8 cellular contexts compared by ENCODE assay signal in the genomic region with DNA sequence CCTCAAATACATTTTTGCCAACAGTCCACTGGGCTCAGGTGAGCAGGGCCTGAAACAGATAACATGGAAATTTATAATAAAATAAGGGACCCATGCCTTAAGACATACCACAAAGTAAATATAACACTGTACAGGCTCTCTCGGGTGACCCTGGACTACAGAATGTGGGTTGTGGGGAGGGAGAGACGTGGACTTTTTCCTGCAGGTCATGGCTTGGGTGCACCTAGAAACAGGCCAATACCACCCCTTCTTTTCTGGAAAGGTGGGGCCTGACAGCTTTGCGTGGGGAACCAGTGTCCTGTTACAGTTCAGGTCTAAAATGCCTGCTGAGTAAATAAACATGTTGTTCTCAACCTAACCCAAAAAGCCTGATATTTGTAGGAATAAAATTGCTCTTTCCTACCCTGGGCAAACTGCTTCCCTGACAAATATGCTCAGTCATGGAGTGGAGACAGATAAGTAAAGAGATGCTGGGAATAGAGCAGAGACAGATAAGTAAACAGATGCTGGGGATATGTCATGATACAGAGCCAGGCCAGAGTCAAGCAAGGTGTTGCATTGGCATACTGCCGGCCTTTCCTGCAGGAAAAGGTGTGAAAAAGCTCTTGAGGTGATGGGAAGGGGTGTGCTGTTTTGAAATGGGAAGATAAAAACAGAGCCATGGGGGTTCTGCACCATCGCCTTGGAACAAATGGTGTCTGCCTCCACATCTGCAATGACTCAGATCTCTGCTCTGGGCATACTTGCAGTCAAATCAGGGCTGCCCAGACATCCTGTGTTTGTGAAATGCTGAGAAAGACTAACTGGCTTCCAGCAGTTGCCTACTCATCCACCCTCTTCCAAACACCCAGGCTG.
DNase-seq lines count a peak whose midpoint lies in the region; ATAC-seq and TF ChIP-seq lines count a peak whose summit lies in the region.
"Not testable (repeated sequence)": the region's sequence is repeated elsewhere in the genome, so short reads cannot be mapped to it uniquely, and the experiment has no call there.

No MANE protein-coding gene starts in this region.

- not testable (repeated sequence) for H3K36me3 ChIP-seq in RWPE2 (ENCODE audit: low read depth); upper lobe of right lung

- ATAC-seq in RWPE2 (ENCODE audit: low read depth): peak; percentile 35; the same call in 1 of the 3 replicates
- not testable (repeated sequence) for ATAC-seq in upper lobe of right lung

- intact Hi-C loops in upper lobe of right lung (cut with DNase I): not testable (repeated sequence)

- H3K4me1 ChIP-seq in RWPE2 (ENCODE audit: insufficient read depth, poor library complexity, severe bottlenecking); upper lobe of right lung: not testable (repeated sequence)

- DNase-seq in Ammon's horn (ENCODE audit: low spot score): peak; percentile 10
- peak; percentile 13 for DNase-seq in ELF-1 (ENCODE audit: low read depth, low spot score)
- peak; percentile 0 for DNase-seq in LHCN-M2 (ENCODE audit: low read depth)
- not testable (repeated sequence) for DNase-seq in RWPE2 (ENCODE audit: low spot score)
- DNase-seq in inferior parietal cortex (ENCODE audit: extremely low spot score): peak; percentile 26
- peak; percentile 12 for DNase-seq in middle frontal gyrus (ENCODE audit: extremely low spot score, low spot score)
- peak; percentile 10 for DNase-seq in upper lobe of right lung

- not testable (repeated sequence) for TF ChIP-seq CTCF in RWPE2 (IDR thresholded peaks at IDR 0.05; ENCODE audit: poor library complexity, severe bottlenecking); upper lobe of right lung (IDR thresholded peaks at IDR 0.05)

- not testable (repeated sequence) for H3K4me3 ChIP-seq in RWPE2 (ENCODE audit: severe bottlenecking); upper lobe of right lung

- H3K9me3 ChIP-seq in RWPE2 (ENCODE audit: severe bottlenecking); upper lobe of right lung: not testable (repeated sequence)

- not testable (repeated sequence) for H3K27me3 ChIP-seq in RWPE2 (ENCODE audit: insufficient read depth, poor library complexity, severe bottlenecking); upper lobe of right lung

- not testable (repeated sequence) for H3K27ac ChIP-seq in RWPE2 (ENCODE audit: poor library complexity, severe bottlenecking); upper lobe of right lung
- H3K27ac ChIP-seq in angular gyrus (ENCODE audit: low read depth, low read length): peak overlapping the region; percentile 59
